33 cellular contexts compared by ENCODE assay signal in genomic region chr20:47594157-47594556, GRCh38.
"Had no signal": no experiment of that assay in that cellular context is flagged by ENCODE, and none has a peak within 500 bp of the region (broad histone marks: within the 10 kb centered on the region; RNA-seq: fewer than 3 reads in every experiment).

No MANE protein-coding gene starts in this region.

- H3K27ac Mint-ChIP-seq: activated CD4-positive, alpha-beta memory T cell treated with anti-CD3 and anti-CD28 coated beads, Interleukin-2, amount 10 ng/mL, durations not matched to agents 7 days and 5 days; activated CD4-positive, alpha-beta T cell treated with anti-CD3 and anti-CD28 coated beads, Interleukin-2, amount 10 ng/mL, durations not matched to agents 7 days and 5 days; activated naive CD4-positive, alpha-beta T cell treated with anti-CD3 and anti-CD28 coated beads, Interleukin-2, amount 10 ng/mL, durations not matched to agents 7 days and 5 days; activated naive CD4-positive, alpha-beta T cell treated with anti-CD3 and anti-CD28 coated beads, Interleukin-2, amount 50 U/mL, for 72 hours; activated T-cell treated with anti-CD3 and anti-CD28 coated beads, Interleukin-2, amount 50 U/mL, for 24 hours; activated T-cell treated with anti-CD3 and anti-CD28 coated beads, Interleukin-2, amount 50 U/mL, for 72 hours; brain; dendritic cell treated with granulocyte-macrophage colony-stimulating factor and Interleukin-4, amounts not matched to agents 40 ng/mL and 50 ng/mL, for 4 days; endodermal cell; WTC11 had no signal

- H3K27me3 Mint-ChIP-seq: activated CD4-positive, alpha-beta memory T cell treated with anti-CD3 and anti-CD28 coated beads, Interleukin-2, amount 10 ng/mL, durations not matched to agents 7 days and 5 days; activated CD4-positive, alpha-beta T cell treated with anti-CD3 and anti-CD28 coated beads, Interleukin-2, amount 10 ng/mL, durations not matched to agents 7 days and 5 days; activated naive CD4-positive, alpha-beta T cell treated with anti-CD3 and anti-CD28 coated beads, Interleukin-2, amount 10 ng/mL, durations not matched to agents 7 days and 5 days; activated T-cell treated with anti-CD3 and anti-CD28 coated beads, Interleukin-2, amount 50 U/mL, for 24 hours; brain; central memory CD8-positive, alpha-beta T cell; dendritic cell treated with granulocyte-macrophage colony-stimulating factor and Interleukin-4, amounts not matched to agents 40 ng/mL and 50 ng/mL, for 4 days had no signal

- H3K9me3 ChIP-seq: ascending aorta, breast epithelium, esophagus muscularis mucosa, gastrocnemius medialis, heart left ventricle had no signal

- H3K4me3 Mint-ChIP-seq: activated CD4-positive, alpha-beta memory T cell treated with anti-CD3 and anti-CD28 coated beads, Interleukin-2, amount 10 ng/mL, durations not matched to agents 7 days and 5 days; activated CD4-positive, alpha-beta T cell treated with anti-CD3 and anti-CD28 coated beads, Interleukin-2, amount 10 ng/mL, durations not matched to agents 7 days and 5 days; activated naive CD4-positive, alpha-beta T cell treated with anti-CD3 and anti-CD28 coated beads, Interleukin-2, amount 10 ng/mL, durations not matched to agents 7 days and 5 days; activated T-cell treated with anti-CD3 and anti-CD28 coated beads, Interleukin-2, amount 50 U/mL, for 24 hours; activated T-cell treated with anti-CD3 and anti-CD28 coated beads, Interleukin-2, amount 50 U/mL, for 72 hours; brain; central memory CD8-positive, alpha-beta T cell; dendritic cell treated with granulocyte-macrophage colony-stimulating factor and Interleukin-4, amounts not matched to agents 40 ng/mL and 50 ng/mL, for 4 days; endodermal cell; WTC11 had no signal

- H3K4me1 Mint-ChIP-seq: brain had no signal

- DNase-seq: activated CD4-positive, alpha-beta memory T cell treated with anti-CD3 and anti-CD28 coated beads, Interleukin-2, amount 10 ng/mL, durations not matched to agents 7 days and 5 days; activated CD4-positive, alpha-beta T cell treated with anti-CD3 and anti-CD28 coated beads for 1 hour; activated CD4-positive, alpha-beta T cell treated with anti-CD3 and anti-CD28 coated beads for 4 hours; activated CD4-positive, alpha-beta T cell treated with anti-CD3 and anti-CD28 coated beads, Interleukin-2, amount 10 ng/mL, durations not matched to agents 7 days and 5 days; activated CD4-positive, alpha-beta T cell treated with anti-CD3 and anti-CD28 coated beads, Interleukin-2, amount 50 U/mL, for 4 hours; activated CD8-positive, alpha-beta memory T cell treated with anti-CD3 and anti-CD28 coated beads, Interleukin-2, amount 50 U/mL, for 48 hours; activated gamma-delta T cell; activated naive CD4-positive, alpha-beta T cell; activated naive CD4-positive, alpha-beta T cell treated with anti-CD3 and anti-CD28 coated beads, Interleukin-2, amount 10 ng/mL, durations not matched to agents 7 days and 5 days; activated T-cell treated with anti-CD3 and anti-CD28 coated beads for 4 hours; activated T-cell treated with anti-CD3 and anti-CD28 coated beads, Interleukin-2, amount 50 U/mL, for 24 hours; activated T-cell treated with anti-CD3 and anti-CD28 coated beads, Interleukin-2, amount 50 U/mL, for 72 hours; dorsolateral prefrontal cortex; effector memory CD4-positive, alpha-beta T cell; endodermal cell; erythroblast; foreskin keratinocyte; gastrocnemius medialis; glutamatergic neuron; heart left ventricle; T-helper 2 cell had no signal

- H3K27ac ChIP-seq: ascending aorta, breast epithelium, cardiac muscle cell, coronary artery, dorsolateral prefrontal cortex, esophagus muscularis mucosa, foreskin keratinocyte, heart left ventricle, VCaP had no signal

- FAIRE-seq: TTC549 had no signal

- H3K4me3 ChIP-seq: ascending aorta, breast epithelium, cardiac muscle cell, coronary artery, dorsolateral prefrontal cortex, esophagus muscularis mucosa, gastrocnemius medialis, heart left ventricle had no signal

- H3K9me3 Mint-ChIP-seq: activated CD4-positive, alpha-beta memory T cell treated with anti-CD3 and anti-CD28 coated beads, Interleukin-2, amount 10 ng/mL, durations not matched to agents 7 days and 5 days; activated CD4-positive, alpha-beta T cell treated with anti-CD3 and anti-CD28 coated beads, Interleukin-2, amount 10 ng/mL, durations not matched to agents 7 days and 5 days; activated naive CD4-positive, alpha-beta T cell treated with anti-CD3 and anti-CD28 coated beads, Interleukin-2, amount 10 ng/mL, durations not matched to agents 7 days and 5 days; activated naive CD4-positive, alpha-beta T cell treated with anti-CD3 and anti-CD28 coated beads, Interleukin-2, amount 50 U/mL, for 72 hours; activated T-cell treated with anti-CD3 and anti-CD28 coated beads, Interleukin-2, amount 50 U/mL, for 24 hours; activated T-cell treated with anti-CD3 and anti-CD28 coated beads, Interleukin-2, amount 50 U/mL, for 72 hours; central memory CD8-positive, alpha-beta T cell; dendritic cell treated with granulocyte-macrophage colony-stimulating factor and Interleukin-4, amounts not matched to agents 40 ng/mL and 50 ng/mL, for 4 days; endodermal cell; WTC11 had no signal

- H3K27me3 ChIP-seq: ascending aorta, breast epithelium, cardiac muscle cell, dorsolateral prefrontal cortex, esophagus muscularis mucosa, foreskin keratinocyte, gastrocnemius medialis, heart left ventricle had no signal

- ATAC-seq: activated naive CD4-positive, alpha-beta T cell treated with anti-CD3 and anti-CD28 coated beads, Interleukin-2, amount 50 U/mL, for 72 hours; activated T-cell treated with anti-CD3 and anti-CD28 coated beads, Interleukin-2, amount 50 U/mL, for 72 hours; foreskin keratinocyte; gastrocnemius medialis; heart left ventricle; WTC11 had no signal

- H3K36me3 ChIP-seq: breast epithelium, cardiac muscle cell, gastrocnemius medialis had no signal

- H3K4me1 ChIP-seq: breast epithelium, esophagus muscularis mucosa, foreskin keratinocyte had no signal
